Comparison of ENCODE assay signal across 29 cellular contexts in genomic region chr13:60210510-60211065, GRCh38. TPM values are rescaled to one million over a fixed set of nuclear protein-coding genes. Genes with fewer than 3 reads are reported as not detected.
"Had no signal": no experiment of that assay in that cellular context is flagged by ENCODE, and none has a peak within 500 bp of the region (broad histone marks: within the 10 kb centered on the region; RNA-seq: fewer than 3 reads in every experiment).

No MANE protein-coding gene starts in this region.

- H3K27ac ChIP-seq: heart right ventricle, hepatocyte, lower lobe of right lung, pancreas, prostate gland, skin epidermis, spleen, suprapubic skin, thoracic aorta, tibial artery, upper lobe of right lung had no signal

- H3K27me3 ChIP-seq: hepatocyte, pancreas, suprapubic skin, tibial artery, upper lobe of right lung had no signal

- FAIRE-seq: keratinocyte, pancreas, urothelium cell line had no signal

- ATAC-seq: heart right ventricle; left cardiac atrium; left lobe of liver; lower lobe of right lung; mucosa of descending colon; naive thymus-derived CD4-positive, alpha-beta T cell; natural killer cell treated with Interleukin-12 subunit alpha and Interleukin-12 subunit beta and Interleukin-15 and Interleukin-18, amount 100 ng/mL, for 72 hours; right cardiac atrium; sciatic nerve; stimulated activated effector memory CD8-positive, alpha-beta T cell treated with anti-CD3 and anti-CD28 coated beads, Interleukin-12 subunit alpha, Interleukin-12 subunit beta, amount 100 ng/mL, for 72 hours; upper lobe of right lung had no signal

- DNase-seq: heart right ventricle; kidney glomerular epithelial cell; left cardiac atrium; lower lobe of right lung; mammary epithelial cell; midbrain; mucosa of descending colon; naive thymus-derived CD4-positive, alpha-beta T cell; pancreas; posterior cingulate gyrus; retina; right cardiac atrium; spleen; stimulated activated CD4-positive, alpha-beta T cell treated with anti-CD3 and anti-CD28 coated beads, Interleukin-4, amount 100 ng/mL, for 24 hours; stimulated activated naive CD4-positive, alpha-beta T cell; tibial artery; trophoblast cell; upper lobe of right lung had no signal

- H3K36me3 ChIP-seq: heart right ventricle, lower lobe of right lung, pancreas, prostate gland, spleen, suprapubic skin, thoracic aorta, tibial artery, upper lobe of right lung had no signal

- H3K9me3 ChIP-seq: lower lobe of right lung, mucosa of descending colon, pancreas, prostate gland, spleen, suprapubic skin, thoracic aorta, tibial artery, upper lobe of right lung had no signal

- H3K4me3 ChIP-seq: heart right ventricle, hepatocyte, lower lobe of right lung, mucosa of descending colon, pancreas, prostate gland, skin epidermis, spleen, suprapubic skin, thoracic aorta, tibial artery, upper lobe of right lung had no signal

- H3K4me1 ChIP-seq: heart right ventricle, lower lobe of right lung, prostate gland, spleen, suprapubic skin, tibial artery, upper lobe of right lung had no signal

RNA-seq across cellular contexts. Expression of gene DIAPH3, which starts 46.9 kb away (rescaled TPM):
- polyA plus RNA-seq: naive thymus-derived CD4-positive, alpha-beta T cell had no signal
